Comparison of ENCODE assay signal across 1 cellular context in the genomic region with DNA sequence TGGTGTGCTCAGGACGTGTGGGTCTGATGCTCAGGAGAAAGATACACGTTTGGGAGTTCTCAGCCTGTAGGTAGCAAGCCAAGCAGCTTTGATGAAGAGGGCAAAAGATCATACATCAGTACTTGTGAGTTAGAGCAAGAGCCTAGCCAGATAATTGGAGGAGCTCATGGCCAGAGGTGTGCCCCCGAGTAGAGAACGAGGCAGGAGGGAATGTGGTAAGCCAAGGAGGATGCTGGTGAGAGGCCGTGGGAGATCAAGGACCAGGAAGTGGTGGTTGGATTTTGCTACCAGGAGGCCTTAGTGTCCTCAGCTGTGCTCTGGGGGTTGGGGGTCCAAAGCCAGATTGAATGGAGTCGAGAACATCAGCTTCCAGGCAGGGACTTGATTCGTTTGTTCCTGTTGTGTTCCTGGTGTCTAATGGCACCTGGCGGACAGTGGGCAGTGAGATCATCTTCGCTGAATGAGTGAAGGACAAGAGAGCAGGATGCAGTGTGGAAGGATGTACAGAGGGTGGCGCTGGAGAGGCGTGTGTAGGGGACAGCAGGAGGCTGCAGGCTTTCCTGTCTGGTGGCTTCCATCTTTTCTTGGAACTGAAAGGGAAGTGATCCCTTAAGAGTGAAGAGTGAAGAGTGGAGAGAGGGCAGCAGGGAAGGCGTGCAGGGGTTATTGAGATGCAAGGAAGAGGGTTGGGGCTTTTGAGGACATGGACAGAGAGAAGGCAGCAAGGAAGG.
TF ChIP-seq lines count a peak whose summit lies in the region.

No MANE protein-coding gene starts in this region.

TF ChIP-seq in HepG2, 621 proteins besides CTCF, POLR2A, EP300 and RAD21:
- TF ChIP-seq, protein P1, sequence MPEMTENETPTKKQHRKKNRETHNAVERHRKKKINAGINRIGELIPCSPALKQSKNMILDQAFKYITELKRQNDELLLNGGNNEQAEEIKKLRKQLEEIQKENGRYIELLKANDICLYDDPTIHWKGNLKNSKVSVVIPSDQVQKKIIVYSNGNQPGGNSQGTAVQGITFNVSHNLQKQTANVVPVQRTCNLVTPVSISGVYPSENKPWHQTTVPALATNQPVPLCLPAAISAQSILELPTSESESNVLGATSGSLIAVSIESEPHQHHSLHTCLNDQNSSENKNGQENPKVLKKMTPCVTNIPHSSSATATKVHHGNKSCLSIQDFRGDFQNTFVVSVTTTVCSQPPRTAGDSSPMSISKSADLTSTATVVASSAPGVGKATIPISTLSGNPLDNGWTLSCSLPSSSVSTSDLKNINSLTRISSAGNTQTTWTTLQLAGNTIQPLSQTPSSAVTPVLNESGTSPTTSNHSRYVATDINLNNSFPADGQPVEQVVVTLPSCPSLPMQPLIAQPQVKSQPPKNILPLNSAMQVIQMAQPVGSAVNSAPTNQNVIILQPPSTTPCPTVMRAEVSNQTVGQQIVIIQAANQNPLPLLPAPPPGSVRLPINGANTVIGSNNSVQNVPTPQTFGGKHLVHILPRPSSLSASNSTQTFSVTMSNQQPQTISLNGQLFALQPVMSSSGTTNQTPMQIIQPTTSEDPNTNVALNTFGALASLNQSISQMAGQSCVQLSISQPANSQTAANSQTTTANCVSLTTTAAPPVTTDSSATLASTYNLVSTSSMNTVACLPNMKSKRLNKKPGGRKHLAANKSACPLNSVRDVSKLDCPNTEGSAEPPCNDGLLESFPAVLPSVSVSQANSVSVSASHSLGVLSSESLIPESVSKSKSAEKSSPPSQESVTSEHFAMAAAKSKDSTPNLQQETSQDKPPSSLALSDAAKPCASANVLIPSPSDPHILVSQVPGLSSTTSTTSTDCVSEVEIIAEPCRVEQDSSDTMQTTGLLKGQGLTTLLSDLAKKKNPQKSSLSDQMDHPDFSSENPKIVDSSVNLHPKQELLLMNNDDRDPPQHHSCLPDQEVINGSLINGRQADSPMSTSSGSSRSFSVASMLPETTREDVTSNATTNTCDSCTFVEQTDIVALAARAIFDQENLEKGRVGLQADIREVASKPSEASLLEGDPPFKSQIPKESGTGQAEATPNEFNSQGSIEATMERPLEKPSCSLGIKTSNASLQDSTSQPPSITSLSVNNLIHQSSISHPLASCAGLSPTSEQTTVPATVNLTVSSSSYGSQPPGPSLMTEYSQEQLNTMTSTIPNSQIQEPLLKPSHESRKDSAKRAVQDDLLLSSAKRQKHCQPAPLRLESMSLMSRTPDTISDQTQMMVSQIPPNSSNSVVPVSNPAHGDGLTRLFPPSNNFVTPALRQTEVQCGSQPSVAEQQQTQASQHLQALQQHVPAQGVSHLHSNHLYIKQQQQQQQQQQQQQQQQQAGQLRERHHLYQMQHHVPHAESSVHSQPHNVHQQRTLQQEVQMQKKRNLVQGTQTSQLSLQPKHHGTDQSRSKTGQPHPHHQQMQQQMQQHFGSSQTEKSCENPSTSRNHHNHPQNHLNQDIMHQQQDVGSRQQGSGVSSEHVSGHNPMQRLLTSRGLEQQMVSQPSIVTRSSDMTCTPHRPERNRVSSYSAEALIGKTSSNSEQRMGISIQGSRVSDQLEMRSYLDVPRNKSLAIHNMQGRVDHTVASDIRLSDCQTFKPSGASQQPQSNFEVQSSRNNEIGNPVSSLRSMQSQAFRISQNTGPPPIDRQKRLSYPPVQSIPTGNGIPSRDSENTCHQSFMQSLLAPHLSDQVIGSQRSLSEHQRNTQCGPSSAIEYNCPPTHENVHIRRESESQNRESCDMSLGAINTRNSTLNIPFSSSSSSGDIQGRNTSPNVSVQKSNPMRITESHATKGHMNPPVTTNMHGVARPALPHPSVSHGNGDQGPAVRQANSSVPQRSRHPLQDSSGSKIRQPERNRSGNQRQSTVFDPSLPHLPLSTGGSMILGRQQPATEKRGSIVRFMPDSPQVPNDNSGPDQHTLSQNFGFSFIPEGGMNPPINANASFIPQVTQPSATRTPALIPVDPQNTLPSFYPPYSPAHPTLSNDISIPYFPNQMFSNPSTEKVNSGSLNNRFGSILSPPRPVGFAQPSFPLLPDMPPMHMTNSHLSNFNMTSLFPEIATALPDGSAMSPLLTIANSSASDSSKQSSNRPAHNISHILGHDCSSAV (CRISPR knock-in tag; IDR thresholded peaks at IDR 0.05; ENCODE audit: borderline replicate concordance): no peak
- TF ChIP-seq ZNF629 (CRISPR knock-in tag; conservative IDR thresholded peaks at IDR 0.05) (no peak), ZNF883 (CRISPR knock-in tag; IDR thresholded peaks at IDR 0.05; ENCODE audit: not compliant biosample characterization) (no peak), SMC3 (IDR thresholded peaks at IDR 0.05; ENCODE audit: low read length) (peak; percentile 74), YY1 (IDR thresholded peaks at IDR 0.05; ENCODE audit: insufficient read depth, insufficient replicate concordance, low read depth, low read length) (peak; percentile 27), STAG1 (CRISPR knock-in tag; IDR thresholded peaks at IDR 0.05) (peak; percentile 52), ZBTB38 (CRISPR knock-in tag; IDR thresholded peaks at IDR 0.05) (peak; percentile 84), XRCC5 (optimal IDR thresholded peaks at IDR 0.05; ENCODE audit: low read length) (peak; percentile 50), MXI1 (IDR thresholded peaks at IDR 0.05; ENCODE audit: borderline replicate concordance, low read depth, low read length) (0 out of 3 replicates have a peak, but pooled peaks have one; percentile 35), CHD4 (IDR thresholded peaks at IDR 0.05; ENCODE audit: borderline replicate concordance, low read length) (no peak), ZNF709 (CRISPR knock-in tag; IDR thresholded peaks at IDR 0.05) (no peak), GATAD1 (CRISPR knock-in tag; IDR thresholded peaks at IDR 0.05) (0 out of 2 replicates have a peak, but pooled peaks have one; percentile 38)
- TF ChIP-seq, protein P2, sequence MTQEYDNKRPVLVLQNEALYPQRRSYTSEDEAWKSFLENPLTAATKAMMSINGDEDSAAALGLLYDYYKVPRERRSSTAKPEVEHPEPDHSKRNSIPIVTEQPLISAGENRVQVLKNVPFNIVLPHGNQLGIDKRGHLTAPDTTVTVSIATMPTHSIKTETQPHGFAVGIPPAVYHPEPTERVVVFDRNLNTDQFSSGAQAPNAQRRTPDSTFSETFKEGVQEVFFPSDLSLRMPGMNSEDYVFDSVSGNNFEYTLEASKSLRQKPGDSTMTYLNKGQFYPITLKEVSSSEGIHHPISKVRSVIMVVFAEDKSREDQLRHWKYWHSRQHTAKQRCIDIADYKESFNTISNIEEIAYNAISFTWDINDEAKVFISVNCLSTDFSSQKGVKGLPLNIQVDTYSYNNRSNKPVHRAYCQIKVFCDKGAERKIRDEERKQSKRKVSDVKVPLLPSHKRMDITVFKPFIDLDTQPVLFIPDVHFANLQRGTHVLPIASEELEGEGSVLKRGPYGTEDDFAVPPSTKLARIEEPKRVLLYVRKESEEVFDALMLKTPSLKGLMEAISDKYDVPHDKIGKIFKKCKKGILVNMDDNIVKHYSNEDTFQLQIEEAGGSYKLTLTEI (CRISPR knock-in tag; conservative IDR thresholded peaks at IDR 0.05): no peak
- TF ChIP-seq, protein P3, sequence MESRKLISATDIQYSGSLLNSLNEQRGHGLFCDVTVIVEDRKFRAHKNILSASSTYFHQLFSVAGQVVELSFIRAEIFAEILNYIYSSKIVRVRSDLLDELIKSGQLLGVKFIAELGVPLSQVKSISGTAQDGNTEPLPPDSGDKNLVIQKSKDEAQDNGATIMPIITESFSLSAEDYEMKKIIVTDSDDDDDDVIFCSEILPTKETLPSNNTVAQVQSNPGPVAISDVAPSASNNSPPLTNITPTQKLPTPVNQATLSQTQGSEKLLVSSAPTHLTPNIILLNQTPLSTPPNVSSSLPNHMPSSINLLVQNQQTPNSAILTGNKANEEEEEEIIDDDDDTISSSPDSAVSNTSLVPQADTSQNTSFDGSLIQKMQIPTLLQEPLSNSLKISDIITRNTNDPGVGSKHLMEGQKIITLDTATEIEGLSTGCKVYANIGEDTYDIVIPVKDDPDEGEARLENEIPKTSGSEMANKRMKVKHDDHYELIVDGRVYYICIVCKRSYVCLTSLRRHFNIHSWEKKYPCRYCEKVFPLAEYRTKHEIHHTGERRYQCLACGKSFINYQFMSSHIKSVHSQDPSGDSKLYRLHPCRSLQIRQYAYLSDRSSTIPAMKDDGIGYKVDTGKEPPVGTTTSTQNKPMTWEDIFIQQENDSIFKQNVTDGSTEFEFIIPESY (CRISPR knock-in tag; IDR thresholded peaks at IDR 0.05): peak; percentile 95
- TF ChIP-seq, protein P4, sequence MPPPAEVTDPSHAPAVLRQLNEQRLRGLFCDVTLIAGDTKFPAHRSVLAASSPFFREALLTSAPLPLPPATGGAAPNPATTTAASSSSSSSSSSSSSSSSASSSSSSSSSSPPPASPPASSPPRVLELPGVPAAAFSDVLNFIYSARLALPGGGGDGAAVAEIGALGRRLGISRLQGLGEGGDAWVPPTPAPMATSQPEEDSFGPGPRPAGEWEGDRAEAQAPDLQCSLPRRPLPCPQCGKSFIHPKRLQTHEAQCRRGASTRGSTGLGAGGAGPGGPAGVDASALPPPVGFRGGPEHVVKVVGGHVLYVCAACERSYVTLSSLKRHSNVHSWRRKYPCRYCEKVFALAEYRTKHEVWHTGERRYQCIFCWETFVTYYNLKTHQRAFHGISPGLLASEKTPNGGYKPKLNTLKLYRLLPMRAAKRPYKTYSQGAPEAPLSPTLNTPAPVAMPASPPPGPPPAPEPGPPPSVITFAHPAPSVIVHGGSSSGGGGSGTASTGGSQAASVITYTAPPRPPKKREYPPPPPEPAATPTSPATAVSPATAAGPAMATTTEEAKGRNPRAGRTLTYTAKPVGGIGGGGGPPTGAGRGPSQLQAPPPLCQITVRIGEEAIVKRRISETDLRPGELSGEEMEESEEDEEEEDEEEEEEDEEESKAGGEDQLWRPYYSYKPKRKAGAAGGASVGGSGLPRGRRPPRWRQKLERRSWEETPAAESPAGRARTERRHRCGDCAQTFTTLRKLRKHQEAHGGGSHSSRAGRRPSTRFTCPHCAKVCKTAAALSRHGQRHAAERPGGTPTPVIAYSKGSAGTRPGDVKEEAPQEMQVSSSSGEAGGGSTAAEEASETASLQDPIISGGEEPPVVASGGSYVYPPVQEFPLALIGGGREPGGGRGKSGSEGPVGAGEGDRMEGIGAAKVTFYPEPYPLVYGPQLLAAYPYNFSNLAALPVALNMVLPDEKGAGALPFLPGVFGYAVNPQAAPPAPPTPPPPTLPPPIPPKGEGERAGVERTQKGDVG (CRISPR knock-in tag; IDR thresholded peaks at IDR 0.05; ENCODE audit: borderline replicate concordance): 0 out of 2 replicates have a peak, but pooled peaks have one; percentile 72
- TF ChIP-seq, protein P5, sequence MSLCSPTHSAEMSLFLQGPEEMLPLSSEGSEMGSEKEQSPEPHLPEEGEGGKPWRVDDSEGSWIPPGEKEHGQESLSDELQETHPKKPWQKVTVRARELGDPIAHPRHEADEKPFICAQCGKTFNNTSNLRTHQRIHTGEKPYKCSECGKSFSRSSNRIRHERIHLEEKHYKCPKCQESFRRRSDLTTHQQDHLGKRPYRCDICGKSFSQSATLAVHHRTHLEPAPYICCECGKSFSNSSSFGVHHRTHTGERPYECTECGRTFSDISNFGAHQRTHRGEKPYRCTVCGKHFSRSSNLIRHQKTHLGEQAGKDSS (CRISPR knock-in tag; IDR thresholded peaks at IDR 0.05; ENCODE audit: borderline replicate concordance, low read depth): 0 out of 2 replicates have a peak, but pooled peaks have one; percentile 27
